Comparison of ENCODE assay signal across 23 cellular contexts in genomic region chr11:132205496-132205895, GRCh38.
"Had no signal": no experiment of that assay in that cellular context is flagged by ENCODE, and none has a peak within 500 bp of the region (broad histone marks: within the 10 kb centered on the region; RNA-seq: fewer than 3 reads in every experiment).

No MANE protein-coding gene starts in this region.

- ATAC-seq: left colon; mucosa of descending colon; naive thymus-derived CD8-positive, alpha-beta T cell; pancreas; right cardiac atrium; sciatic nerve; stimulated activated naive B cell treated with anti-CD40 and anti-IgM and Interleukin-4, amounts not matched to agents 10 μg/mL and 1 μg/mL and 100 μg/mL, for 72 hours; stimulated activated naive CD8-positive, alpha-beta T cell treated with anti-CD3 and anti-CD28 coated beads, Interleukin-15, Interleukin-2, amounts not matched to agents 100 U/mL and 50 U/mL, for 24 hours; upper lobe of right lung had no signal

- DNase-seq: hippocampal formation; kidney; left colon; left ventricle myocardium inferior; midbrain; mucosa of descending colon; naive thymus-derived CD8-positive, alpha-beta T cell; nucleus accumbens; pancreas; posterior cingulate gyrus; retina; right cardiac atrium; stimulated activated CD4-positive, alpha-beta T cell treated with anti-CD3 and anti-CD28 coated beads, Interleukin-12 subunit alpha, Interleukin-12 subunit beta, amount 100 ng/mL, for 4 hours; stimulated activated CD4-positive, alpha-beta T cell treated with anti-CD3 and anti-CD28 coated beads, Interleukin-15, amount 100 ng/mL, for 24 hours; stimulated activated CD4-positive, alpha-beta T cell treated with anti-CD3 and anti-CD28 coated beads, Interleukin-2, amount 100 ng/mL, for 24 hours; stimulated activated CD4-positive, alpha-beta T cell treated with anti-CD3 and anti-CD28 coated beads, Interleukin-4, amount 100 ng/mL, for 1 hour; stimulated activated naive B cell treated with anti-CD40 and anti-IgM and Interleukin-4, amounts not matched to agents 10 μg/mL and 1 μg/mL and 100 μg/mL, for 72 hours; stimulated activated naive CD8-positive, alpha-beta T cell treated with anti-CD3 and anti-CD28 coated beads, Interleukin-15, Interleukin-2, amounts not matched to agents 100 U/mL and 50 U/mL, for 24 hours; stomach; tibial artery; trophoblast cell; upper lobe of right lung had no signal
